In genomic region chr9:115015018-115015635, GRCh38 we compare ENCODE assay signal across 8 cellular contexts.
DNase-seq lines count a peak whose midpoint lies in the region; ATAC-seq, FAIRE-seq and TF ChIP-seq lines count a peak whose summit lies in the region.

No MANE protein-coding gene starts in this region.

- peaks cover 16% of the 10 kb centered on the region for H3K27me3 Mint-ChIP-seq in activated CD8-positive, alpha-beta memory T cell treated with anti-CD3 and anti-CD28 coated beads, Interleukin-2, amount 10 ng/mL, durations not matched to agents 7 days and 5 days

- H3K4me1 Mint-ChIP-seq in activated CD8-positive, alpha-beta memory T cell treated with anti-CD3 and anti-CD28 coated beads, Interleukin-2, amount 10 ng/mL, durations not matched to agents 7 days and 5 days = peaks cover 30% of the 10 kb centered on the region

- H3K4me3 ChIP-seq in KMS-11 (IDR thresholded peaks at IDR 0.05; ENCODE audit: insufficient read depth, low read depth, low read length) = no peak overlapping the region
- no peak overlapping the region for H3K4me3 ChIP-seq in kidney (ENCODE audit: low read length in 2 of 2)

- no peaks in the 10 kb centered on the region for H3K4me1 ChIP-seq in KMS-11 (ENCODE audit: low read depth, poor library complexity, severe bottlenecking)
- H3K4me1 ChIP-seq in kidney (ENCODE audit: control insufficient read depth in 1 of 2, insufficient read depth in 1 of 2, low read depth in 1 of 2, low read length in 2 of 2) = no peaks in the 10 kb centered on the region

- no peak overlapping the region for H2AFZ ChIP-seq in KMS-11 (ENCODE audit: low read depth)

- no peak for FAIRE-seq in kidney (lab: Jason Lieb, UNC)

- no peaks in the 10 kb centered on the region for H3K36me3 Mint-ChIP-seq in activated CD8-positive, alpha-beta memory T cell treated with anti-CD3 and anti-CD28 coated beads, Interleukin-2, amount 10 ng/mL, durations not matched to agents 7 days and 5 days

- H3K9me3 ChIP-seq in kidney (ENCODE audit: control insufficient read depth in 1 of 2, low read length in 2 of 2) = no peaks in the 10 kb centered on the region

- H3K27me3 ChIP-seq in KMS-11 (ENCODE audit: insufficient read depth, low read depth) = no peaks in the 10 kb centered on the region

- H3K4me2 ChIP-seq in KMS-11 = no peak overlapping the region

- H3K4me3 Mint-ChIP-seq in activated CD8-positive, alpha-beta memory T cell treated with anti-CD3 and anti-CD28 coated beads, Interleukin-2, amount 10 ng/mL, durations not matched to agents 7 days and 5 days = no peak overlapping the region

- CTCF ChIA-PET in activated CD8-positive, alpha-beta memory T cell treated with anti-CD3 and anti-CD28 coated beads, Interleukin-2, amount 10 ng/mL, durations not matched to agents 7 days and 5 days (lab: Charles Lee) = interaction anchor here (0.5 to 15.2 kb wide), 29 partner anchors 8 to 1137 kb away, joined by 3 to 186 read pairs (median 3); partner anchors contain the start of gene TEX48

- H3K79me2 ChIP-seq in KMS-11 (ENCODE audit: insufficient read depth, low read depth) = no peaks in the 10 kb centered on the region

- H3K9ac ChIP-seq in KMS-11 (no peak overlapping the region), kidney (ENCODE audit: low read length in 2 of 2) (no peak overlapping the region)

- peak; percentile 23 for DNase-seq in DMS114 treated with DMSO at 0.1 percent for 48 hours (lab: John Stamatoyannopoulos, UW; ENCODE audit: unreplicated experiment)
- peak; percentile 59 for DNase-seq in amniotic epithelial cell (ENCODE audit: low read depth)
- no peak for DNase-seq in kidney
- no peak for DNase-seq in activated CD8-positive, alpha-beta memory T cell treated with anti-CD3 and anti-CD28 coated beads, Interleukin-2, amount 10 ng/mL, durations not matched to agents 7 days and 5 days
- no peak for DNase-seq in activated naive CD4-positive, alpha-beta T cell (lab: John Stamatoyannopoulos, UW)
- no peak for DNase-seq in OCI-M2 (lab: John Stamatoyannopoulos, UW; ENCODE audit: unreplicated experiment)

- TF ChIP-seq CTCF in KMS-11 (conservative IDR thresholded peaks at IDR 0.05; ENCODE audit: low read depth, low read length) (peak; percentile 62), kidney (IDR thresholded peaks at IDR 0.05; ENCODE audit: borderline replicate concordance, extremely low read depth, insufficient read depth) (peak; percentile 39)

- no peaks in the 10 kb centered on the region for H4K20me1 ChIP-seq in KMS-11 (ENCODE audit: insufficient read depth)

- no peak for ATAC-seq in HG03159 (IDR thresholded peaks at IDR 0.05; ENCODE audit: unreplicated experiment)
- no peak for ATAC-seq in activated CD8-positive, alpha-beta memory T cell treated with anti-CD3 and anti-CD28 coated beads, Interleukin-2, amount 10 ng/mL, durations not matched to agents 7 days and 5 days

- no peak overlapping the region for H3K27ac Mint-ChIP-seq in activated CD8-positive, alpha-beta memory T cell treated with anti-CD3 and anti-CD28 coated beads, Interleukin-2, amount 10 ng/mL, durations not matched to agents 7 days and 5 days

- intact Hi-C loops in kidney (cut with DNase I) = loop anchor here (10.0 kb wide), 2 partner anchors 280 to 610 kb away; no protein-coding TSS in a partner anchor

- H3K36me3 ChIP-seq in KMS-11 (ENCODE audit: insufficient read depth) (no peaks in the 10 kb centered on the region), kidney (ENCODE audit: control insufficient read depth in 1 of 2, insufficient read depth in 2 of 2, low read length in 2 of 2) (no peaks in the 10 kb centered on the region)

- H3K27ac ChIP-seq in KMS-11 (no peak overlapping the region), kidney (ENCODE audit: low read depth in 2 of 2, low read length in 2 of 2) (no peak overlapping the region)

- H3K9me3 Mint-ChIP-seq in activated CD8-positive, alpha-beta memory T cell treated with anti-CD3 and anti-CD28 coated beads, Interleukin-2, amount 10 ng/mL, durations not matched to agents 7 days and 5 days (ENCODE audit: low read depth) = no peaks in the 10 kb centered on the region

Comparison
In these comparisons a context has a peak if more than half of its experiments do, and no peak if none do; other contexts are left out.
1. DNase-seq: peak in DMS114 treated with DMSO at 0.1 percent for 48 hours (single experiment) and amniotic epithelial cell (single experiment); none in kidney (single experiment), activated CD8-positive, alpha-beta memory T cell treated with anti-CD3 and anti-CD28 coated beads, Interleukin-2, amount 10 ng/mL, durations not matched to agents 7 days and 5 days (single experiment), activated naive CD4-positive, alpha-beta T cell (0 of 4) and OCI-M2 (single experiment).